In the genomic region with DNA sequence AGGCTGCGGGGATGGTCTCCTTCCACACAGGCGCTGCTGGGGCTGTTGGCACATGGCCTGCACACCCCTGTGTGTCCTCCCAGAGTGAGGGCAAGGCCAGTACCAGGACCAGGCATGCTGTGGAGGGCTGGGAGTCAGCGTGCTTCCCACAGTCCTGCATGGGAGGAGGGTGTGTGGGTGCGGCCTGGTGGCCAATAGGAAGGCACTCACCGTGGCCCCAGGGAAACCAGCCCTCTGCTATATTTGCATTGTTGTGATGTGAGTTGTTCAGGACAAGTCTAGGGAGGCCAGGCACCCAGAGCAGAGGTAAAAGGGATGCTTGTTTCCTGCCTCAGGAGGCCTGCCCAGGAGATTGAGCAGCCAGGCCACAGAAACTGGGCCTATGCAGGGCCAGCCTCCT, we compare ENCODE assay signal across 18 cellular contexts. TPM values are rescaled to one million over a fixed set of nuclear protein-coding genes. Genes with fewer than 3 reads are reported as not detected.
DNase-seq lines count a peak whose midpoint lies in the region; ATAC-seq and TF ChIP-seq lines count a peak whose summit lies in the region.
"Had no signal": no experiment of that assay in that cellular context is flagged by ENCODE, and none has a peak within 500 bp of the region (broad histone marks: within the 10 kb centered on the region; RNA-seq: fewer than 3 reads in every experiment).

No MANE protein-coding gene starts in this region.

- POLR2A ChIA-PET in T-cell (lab: Charles Lee), result no interaction called here

- peak overlapping the region; percentile 4 for H3K27ac Mint-ChIP-seq in stimulated activated naive CD8-positive, alpha-beta T cell treated with anti-CD3 and anti-CD28 coated beads, Interleukin-15, Interleukin-2, amounts not matched to agents 100 ng/mL and 50 ng/mL, for 24 hours
- peak overlapping the region; percentile 69 to 71 for H3K27ac Mint-ChIP-seq in T-cell

- no peak for ATAC-seq in stimulated activated naive CD8-positive, alpha-beta T cell treated with anti-CD3 and anti-CD28 coated beads, Interleukin-15, Interleukin-2, amounts not matched to agents 100 U/mL and 50 U/mL, for 24 hours
- ATAC-seq in T-cell (replicated peaks in 1 of 4) (no peak), GM18519 (IDR thresholded peaks at IDR 0.05; ENCODE audit: low FRiP score, unreplicated experiment) (no peak)

- H3K9me3 ChIP-seq in colonic mucosa, result no peaks in the 10 kb centered on the region
- H3K9me3 ChIP-seq: adrenal gland, breast epithelium, esophagus squamous epithelium, left ventricle myocardium inferior, neutrophil, spleen had no signal

- no peak overlapping the region for H3K27ac ChIP-seq in colonic mucosa
- H3K27ac ChIP-seq: adrenal gland, breast epithelium, esophagus squamous epithelium, left ventricle myocardium inferior, neutrophil, spleen had no signal

- H3K9ac ChIP-seq in colonic mucosa (ENCODE audit: low read depth in 2 of 2, low read length in 2 of 2), result no peak overlapping the region

- H3K4me3 ChIP-seq in colonic mucosa, result no peak overlapping the region
- H3K4me3 ChIP-seq: adrenal gland, breast epithelium, esophagus squamous epithelium, left ventricle myocardium inferior, spleen had no signal

- no peak for DNase-seq in stimulated activated naive CD8-positive, alpha-beta T cell treated with anti-CD3 and anti-CD28 coated beads, Interleukin-15, Interleukin-2, amounts not matched to agents 100 U/mL and 50 U/mL, for 24 hours
- DNase-seq in T-cell (no peak), islet precursor cell (peak; percentile 85), colonic mucosa (no peak), AML-193 (lab: John Stamatoyannopoulos, UW) (no peak)
- DNase-seq: COR-L47, esophagus squamous epithelium, left ventricle myocardium inferior, NCI-H2029, NCI-H446 treated with DMSO at 0.1 percent for 48 hours, spleen had no signal

- H3K4me1 Mint-ChIP-seq in stimulated activated naive CD8-positive, alpha-beta T cell treated with anti-CD3 and anti-CD28 coated beads, Interleukin-15, Interleukin-2, amounts not matched to agents 100 ng/mL and 50 ng/mL, for 24 hours (ENCODE audit: low read depth), result peaks cover 57% of the 10 kb centered on the region
- H3K4me1 Mint-ChIP-seq in T-cell, result peaks cover 60 to 72% (median 64%) of the 10 kb centered on the region in 3 donors

- H3K4me1 ChIP-seq in colonic mucosa, result no peaks in the 10 kb centered on the region
- H3K4me1 ChIP-seq: adrenal gland, breast epithelium had no signal

- peaks cover 77% of the 10 kb centered on the region for H3K36me3 Mint-ChIP-seq in stimulated activated naive CD8-positive, alpha-beta T cell treated with anti-CD3 and anti-CD28 coated beads, Interleukin-15, Interleukin-2, amounts not matched to agents 100 ng/mL and 50 ng/mL, for 24 hours (ENCODE audit: low read depth)
- H3K36me3 Mint-ChIP-seq in T-cell, result peaks cover 69% of the 10 kb centered on the region

- CTCF ChIA-PET in T-cell (lab: Charles Lee), result no interaction called here

- peaks cover 9% of the 10 kb centered on the region for H3K36me3 ChIP-seq in colonic mucosa
- H3K36me3 ChIP-seq: breast epithelium had no signal

- H3K27me3 ChIP-seq in colonic mucosa, result no peaks in the 10 kb centered on the region
- H3K27me3 ChIP-seq: adrenal gland, breast epithelium, esophagus squamous epithelium, neutrophil, spleen had no signal

- intact Hi-C loops in colonic mucosa (cut with DNase I), result no loop called here

- no peak overlapping the region for H3K4me3 Mint-ChIP-seq in stimulated activated naive CD8-positive, alpha-beta T cell treated with anti-CD3 and anti-CD28 coated beads, Interleukin-15, Interleukin-2, amounts not matched to agents 100 ng/mL and 50 ng/mL, for 24 hours
- peak overlapping the region in 1 of 3 donors; percentile 59 for H3K4me3 Mint-ChIP-seq in T-cell

- TF ChIP-seq CTCF in colonic mucosa (IDR thresholded peaks at IDR 0.05), result no peak

- H3K9me3 Mint-ChIP-seq in stimulated activated naive CD8-positive, alpha-beta T cell treated with anti-CD3 and anti-CD28 coated beads, Interleukin-15, Interleukin-2, amounts not matched to agents 100 ng/mL and 50 ng/mL, for 24 hours, result peaks cover 5% of the 10 kb centered on the region
- H3K9me3 Mint-ChIP-seq in T-cell, result peaks cover 0 to 4% (median 4%) of the 10 kb centered on the region in 3 donors

- H3K27me3 Mint-ChIP-seq in stimulated activated naive CD8-positive, alpha-beta T cell treated with anti-CD3 and anti-CD28 coated beads, Interleukin-15, Interleukin-2, amounts not matched to agents 100 ng/mL and 50 ng/mL, for 24 hours, result no peaks in the 10 kb centered on the region
- no peaks in the 10 kb centered on the region for H3K27me3 Mint-ChIP-seq in T-cell

RNA-seq across cellular contexts. Expression of a gene that starts 59.5 kb away (rescaled TPM):
- total RNA-seq in T-cell, result 10 to 100 TPM in 2 of 5 donors, 1 to 10 TPM in 2, under 1 TPM in 1; 0.49 to 11.4 (median 8.9) TPM
- total RNA-seq in colonic mucosa, result 1 to 10 TPM; 3.3 to 8.2 TPM
- total RNA-seq: dermis microvascular lymphatic vessel endothelial cell, glomerular endothelial cell had no signal
